ENCODE assay signal across 1 cellular context in genomic region chr11:76380977-76381719, GRCh38.
TF ChIP-seq lines count a peak whose summit lies in the region.

Gene GVQW3 (plus strand): TSS chr11:76381323. CDS start chr11:76381829, 506 bp downstream.
A gene with protein sequence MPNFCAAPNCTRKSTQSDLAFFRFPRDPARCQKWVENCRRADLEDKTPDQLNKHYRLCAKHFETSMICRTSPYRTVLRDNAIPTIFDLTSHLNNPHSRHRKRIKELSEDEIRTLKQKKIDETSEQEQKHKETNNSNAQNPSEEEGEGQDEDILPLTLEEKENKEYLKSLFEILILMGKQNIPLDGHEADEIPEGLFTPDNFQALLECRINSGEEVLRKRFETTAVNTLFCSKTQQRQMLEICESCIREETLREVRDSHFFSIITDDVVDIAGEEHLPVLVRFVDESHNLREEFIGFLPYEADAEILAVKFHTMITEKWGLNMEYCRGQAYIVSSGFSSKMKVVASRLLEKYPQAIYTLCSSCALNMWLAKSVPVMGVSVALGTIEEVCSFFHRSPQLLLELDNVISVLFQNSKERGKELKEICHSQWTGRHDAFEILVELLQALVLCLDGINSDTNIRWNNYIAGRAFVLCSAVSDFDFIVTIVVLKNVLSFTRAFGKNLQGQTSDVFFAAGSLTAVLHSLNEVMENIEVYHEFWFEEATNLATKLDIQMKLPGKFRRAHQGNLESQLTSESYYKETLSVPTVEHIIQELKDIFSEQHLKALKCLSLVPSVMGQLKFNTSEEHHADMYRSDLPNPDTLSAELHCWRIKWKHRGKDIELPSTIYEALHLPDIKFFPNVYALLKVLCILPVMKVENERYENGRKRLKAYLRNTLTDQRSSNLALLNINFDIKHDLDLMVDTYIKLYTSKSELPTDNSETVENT (minus strand): TSS chr11:76381132. CDS start chr11:76380836, 296 bp downstream.

TF ChIP-seq in K562, 482 proteins besides CTCF, POLR2A, EP300 and RAD21 (continued from another document and continues in another):
- TF ChIP-seq ZNF407 (IDR thresholded peaks at IDR 0.05; ENCODE audit: low read depth), result no peak
- TF ChIP-seq, protein P1, sequence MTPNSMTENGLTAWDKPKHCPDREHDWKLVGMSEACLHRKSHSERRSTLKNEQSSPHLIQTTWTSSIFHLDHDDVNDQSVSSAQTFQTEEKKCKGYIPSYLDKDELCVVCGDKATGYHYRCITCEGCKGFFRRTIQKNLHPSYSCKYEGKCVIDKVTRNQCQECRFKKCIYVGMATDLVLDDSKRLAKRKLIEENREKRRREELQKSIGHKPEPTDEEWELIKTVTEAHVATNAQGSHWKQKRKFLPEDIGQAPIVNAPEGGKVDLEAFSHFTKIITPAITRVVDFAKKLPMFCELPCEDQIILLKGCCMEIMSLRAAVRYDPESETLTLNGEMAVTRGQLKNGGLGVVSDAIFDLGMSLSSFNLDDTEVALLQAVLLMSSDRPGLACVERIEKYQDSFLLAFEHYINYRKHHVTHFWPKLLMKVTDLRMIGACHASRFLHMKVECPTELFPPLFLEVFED (CRISPR knock-in tag; conservative IDR thresholded peaks at IDR 0.05), result no peak
- TF ChIP-seq SNRNP70 (optimal IDR thresholded peaks at IDR 0.05; ENCODE audit: low read depth, low read length), result no peak
- TF ChIP-seq, protein P2, sequence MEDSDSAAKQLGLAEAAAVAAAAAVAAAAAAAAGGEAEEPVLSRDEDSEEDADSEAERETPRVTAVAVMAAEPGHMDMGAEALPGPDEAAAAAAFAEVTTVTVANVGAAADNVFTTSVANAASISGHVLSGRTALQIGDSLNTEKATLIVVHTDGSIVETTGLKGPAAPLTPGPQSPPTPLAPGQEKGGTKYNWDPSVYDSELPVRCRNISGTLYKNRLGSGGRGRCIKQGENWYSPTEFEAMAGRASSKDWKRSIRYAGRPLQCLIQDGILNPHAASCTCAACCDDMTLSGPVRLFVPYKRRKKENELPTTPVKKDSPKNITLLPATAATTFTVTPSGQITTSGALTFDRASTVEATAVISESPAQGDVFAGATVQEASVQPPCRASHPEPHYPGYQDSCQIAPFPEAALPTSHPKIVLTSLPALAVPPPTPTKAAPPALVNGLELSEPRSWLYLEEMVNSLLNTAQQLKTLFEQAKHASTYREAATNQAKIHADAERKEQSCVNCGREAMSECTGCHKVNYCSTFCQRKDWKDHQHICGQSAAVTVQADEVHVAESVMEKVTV (CRISPR knock-in tag; IDR thresholded peaks at IDR 0.05), result 0 out of 2 replicates have a peak, but pooled peaks have one; percentile 16
- TF ChIP-seq TSC22D4 (tag; IDR thresholded peaks at IDR 0.05), result no peak
- no peak; the same call in 1 of the 2 replicates for TF ChIP-seq TFE3 (CRISPR knock-in tag; IDR thresholded peaks at IDR 0.05)
- TF ChIP-seq SMAD1 (IDR thresholded peaks at IDR 0.05; ENCODE audit: low read depth, low read length, partially characterized antibody), result no peak
- no peak for TF ChIP-seq SIX5 (IDR thresholded peaks at IDR 0.05; ENCODE audit: borderline replicate concordance in 1 of 2, insufficient read depth in 1 of 2, low read depth in 1 of 2, low read length in 2 of 2)
- TF ChIP-seq CBFB (CRISPR knock-in tag; IDR thresholded peaks at IDR 0.05), result no peak; the same call in 1 of the 2 replicates
- peak; percentile 83; the same call in 1 of the 2 replicates for TF ChIP-seq ZBTB1 (CRISPR knock-in tag; IDR thresholded peaks at IDR 0.05; ENCODE audit: borderline replicate concordance, low read depth)
- 0 out of 2 replicates have a peak, but pooled peaks have one; percentile 40 for TF ChIP-seq SREBF2 (CRISPR knock-in tag; IDR thresholded peaks at IDR 0.05)
- 0 out of 2 replicates have a peak, but pooled peaks have one; percentile 3 for TF ChIP-seq TCF3 (CRISPR knock-in tag; IDR thresholded peaks at IDR 0.05)
- TF ChIP-seq ZNF57 (CRISPR knock-in tag; IDR thresholded peaks at IDR 0.05), result no peak
- TF ChIP-seq MEF2D (tag; conservative IDR thresholded peaks at IDR 0.05; ENCODE audit: low read depth), result no peak
- peak; percentile 37 for TF ChIP-seq NEUROD1 (IDR thresholded peaks at IDR 0.05; ENCODE audit: borderline replicate concordance, low read depth, low read length, partially characterized antibody)
- TF ChIP-seq TCFL5 (CRISPR knock-in tag; conservative IDR thresholded peaks at IDR 0.05), result no peak; the same call in 1 of the 2 replicates
- TF ChIP-seq ZNF780A (CRISPR knock-in tag; IDR thresholded peaks at IDR 0.05), result no peak
- peak; percentile 77 for TF ChIP-seq GABPB1 (CRISPR knock-in tag; IDR thresholded peaks at IDR 0.05)
- no peak for TF ChIP-seq KDM1A (IDR thresholded peaks at IDR 0.05)
- TF ChIP-seq TSHZ1 (CRISPR knock-in tag; IDR thresholded peaks at IDR 0.05), result no peak
- TF ChIP-seq ATF3 (IDR thresholded peaks at IDR 0.05), result peak; percentile 54; the same call in 1 of the 2 replicates
- TF ChIP-seq ATF3 (CRISPR knock-in tag; conservative IDR thresholded peaks at IDR 0.05), result no peak
- no peak for TF ChIP-seq NFRKB (IDR thresholded peaks at IDR 0.05; ENCODE audit: low read depth)
- TF ChIP-seq KLF6 (CRISPR knock-in tag; IDR thresholded peaks at IDR 0.05; ENCODE audit: borderline replicate concordance), result no peak
- TF ChIP-seq FOXM1 (IDR thresholded peaks at IDR 0.05; ENCODE audit: low read depth), result no peak
- TF ChIP-seq FOXM1 (CRISPR knock-in tag; IDR thresholded peaks at IDR 0.05; ENCODE audit: low read depth), result peak; percentile 88
- TF ChIP-seq MYBL2 (IDR thresholded peaks at IDR 0.05; ENCODE audit: low read depth), result no peak
- no peak for TF ChIP-seq MYBL2 (CRISPR knock-in tag; IDR thresholded peaks at IDR 0.05; ENCODE audit: borderline replicate concordance)
- no peak for TF ChIP-seq SREBF1 (IDR thresholded peaks at IDR 0.05; ENCODE audit: borderline replicate concordance, low read depth, low read length)
- peak in 1 of 2 experiments; percentile 44; a peak in 2 of 4 replicates for TF ChIP-seq SIN3A (IDR thresholded peaks at IDR 0.05; ENCODE audit: borderline replicate concordance in 2 of 2, control insufficient read depth in 1 of 2, low read depth in 2 of 2, low read length in 2 of 2)
- TF ChIP-seq ATF2 (CRISPR knock-in tag; IDR thresholded peaks at IDR 0.05), result no peak
- TF ChIP-seq NR1H2 (CRISPR knock-in tag; IDR thresholded peaks at IDR 0.05), result 0 out of 2 replicates have a peak, but pooled peaks have one; percentile 76
